In genomic region chr13:77325371-77325941, GRCh38 we compare ENCODE assay signal across 8 cellular contexts. TPM values are rescaled to one million over a fixed set of nuclear protein-coding genes. Genes with fewer than 3 reads are reported as not detected.
DNase-seq lines count a peak whose midpoint lies in the region; ATAC-seq and TF ChIP-seq lines count a peak whose summit lies in the region.

No MANE protein-coding gene starts in this region.

- H2AFZ ChIP-seq in mesenchymal stem cell (ENCODE audit: low read depth, low read length) = no peak overlapping the region

- no peaks in the 10 kb centered on the region for H3K36me3 ChIP-seq in mesenchymal stem cell (ENCODE audit: control insufficient read depth in 1 of 2, insufficient read depth in 2 of 2, low read depth in 1 of 2, low read length in 2 of 2)
- H3K36me3 ChIP-seq in vagina = no peaks in the 10 kb centered on the region

- H3K4me3 ChIP-seq in GM12875 (ENCODE audit: low read depth, low read length) (peak overlapping the region; percentile 96), mesenchymal stem cell (ENCODE audit: insufficient read depth in 1 of 2, low read depth in 1 of 2, low read length in 2 of 2) (peak overlapping the region; percentile 90 to 94), vagina (peak overlapping the region; percentile 89 to 91)

- H2AK5ac ChIP-seq in mesenchymal stem cell (ENCODE audit: low read length, severe bottlenecking) = no peak overlapping the region

- WGBS in mesenchymal stem cell = 64% methylated on average over 8 of the region's 11 CpGs

- H3K14ac ChIP-seq in mesenchymal stem cell (ENCODE audit: low read length in 2 of 2) = no peak overlapping the region

- H3K4ac ChIP-seq in mesenchymal stem cell (ENCODE audit: low read depth in 1 of 2, low read length in 2 of 2) = no peak overlapping the region

- H3K27me3 ChIP-seq in mesenchymal stem cell (ENCODE audit: control insufficient read depth in 1 of 2, insufficient read depth in 1 of 2, low read length in 2 of 2) = no peaks in the 10 kb centered on the region
- H3K27me3 ChIP-seq in vagina = no peaks in the 10 kb centered on the region

- H2BK15ac ChIP-seq in mesenchymal stem cell (ENCODE audit: low read depth, poor library complexity, severe bottlenecking) = no peak overlapping the region

- no peak overlapping the region for H2BK5ac ChIP-seq in mesenchymal stem cell (ENCODE audit: low read depth, low read length, poor library complexity, severe bottlenecking)

- ATAC-seq in GM19452 (IDR thresholded peaks at IDR 0.05; ENCODE audit: unreplicated experiment) = no peak

- no peak overlapping the region for H4K91ac ChIP-seq in mesenchymal stem cell (ENCODE audit: low read length)

- H3K4me2 ChIP-seq in mesenchymal stem cell (ENCODE audit: low read length, poor library complexity, severe bottlenecking) = peak overlapping the region; percentile 39

- H3K9me3 ChIP-seq in mesenchymal stem cell (ENCODE audit: control insufficient read depth, low read length) = no peaks in the 10 kb centered on the region
- H3K9me3 ChIP-seq in vagina = no peaks in the 10 kb centered on the region

- H3K18ac ChIP-seq in mesenchymal stem cell (ENCODE audit: low read depth in 1 of 2, low read length in 2 of 2) = peak overlapping the region in 1 of 2 experiments; percentile 96

- peaks cover 2% of the 10 kb centered on the region for H3K4me1 ChIP-seq in mesenchymal stem cell (ENCODE audit: control insufficient read depth, insufficient read depth, low read depth, low read length)
- peaks cover 67% of the 10 kb centered on the region for H3K4me1 ChIP-seq in vagina

- H2BK12ac ChIP-seq in mesenchymal stem cell (ENCODE audit: low read length in 2 of 2) = no peak overlapping the region

- TF ChIP-seq POLR2A in vagina (IDR thresholded peaks at IDR 0.05) = no peak

- peaks cover 8% of the 10 kb centered on the region for H3K79me1 ChIP-seq in mesenchymal stem cell (replicated peaks; ENCODE audit: low read length, poor library complexity, severe bottlenecking)

- no peak overlapping the region for H2BK120ac ChIP-seq in mesenchymal stem cell (ENCODE audit: low read depth, low read length)

- DNase-seq in NCI-H128 (lab: John Stamatoyannopoulos, UW; ENCODE audit: unreplicated experiment) = peak; percentile 3
- DNase-seq in central memory CD4-positive, alpha-beta T cell = peak; percentile 59
- peak; percentile 43 for DNase-seq in mesenchymal stem cell
- no peak for DNase-seq in vagina (ENCODE audit: extremely low spot score in 2 of 2)
- no peak for DNase-seq in foreskin melanocyte
- DNase-seq in iPS-NIHi7 (ENCODE audit: extremely low spot score) = no peak

- intact Hi-C loops in vagina (cut with DNase I) = no loop called here

- H3K9ac ChIP-seq in mesenchymal stem cell (ENCODE audit: low read length) = peak overlapping the region; percentile 81

- no peak overlapping the region for H4K8ac ChIP-seq in mesenchymal stem cell (ENCODE audit: low read length)

- H3K23ac ChIP-seq in mesenchymal stem cell (ENCODE audit: low read length in 2 of 2) = no peak overlapping the region

- no peak overlapping the region for H3K27ac ChIP-seq in mesenchymal stem cell (ENCODE audit: low read length, poor library complexity, severe bottlenecking)
- H3K27ac ChIP-seq in vagina = peak overlapping the region; percentile 89

- no peak for TF ChIP-seq CTCF in GM12875 (IDR thresholded peaks at IDR 0.05; ENCODE audit: borderline replicate concordance, insufficient read depth, low read depth, low read length)
- no peak for TF ChIP-seq CTCF in vagina (IDR thresholded peaks at IDR 0.05)

RNA-seq across cellular contexts. Expression of gene MYCBP2, which starts 1.4 kb away (rescaled TPM):
- polyA plus RNA-seq in mesenchymal stem cell (2013, experiment 1 of 2) = 26.9 TPM
- 25.1 TPM for polyA plus RNA-seq in mesenchymal stem cell (2013, experiment 2 of 2)
- total RNA-seq in vagina = 191 TPM

Comparison
In these comparisons a context has a peak if more than half of its experiments do, and no peak if none do; other contexts are left out.
1. DNase-seq: peak in NCI-H128 (single experiment), central memory CD4-positive, alpha-beta T cell (single experiment) and mesenchymal stem cell (single experiment); none in vagina (0 of 2), foreskin melanocyte (single experiment) and iPS-NIHi7 (single experiment).
2. Peak in every context shown above with its lines, with median percentiles within 50 percentile points of each other: H3K4me3 ChIP-seq.